Comparison of ENCODE assay signal across 8 cellular contexts in the genomic region with DNA sequence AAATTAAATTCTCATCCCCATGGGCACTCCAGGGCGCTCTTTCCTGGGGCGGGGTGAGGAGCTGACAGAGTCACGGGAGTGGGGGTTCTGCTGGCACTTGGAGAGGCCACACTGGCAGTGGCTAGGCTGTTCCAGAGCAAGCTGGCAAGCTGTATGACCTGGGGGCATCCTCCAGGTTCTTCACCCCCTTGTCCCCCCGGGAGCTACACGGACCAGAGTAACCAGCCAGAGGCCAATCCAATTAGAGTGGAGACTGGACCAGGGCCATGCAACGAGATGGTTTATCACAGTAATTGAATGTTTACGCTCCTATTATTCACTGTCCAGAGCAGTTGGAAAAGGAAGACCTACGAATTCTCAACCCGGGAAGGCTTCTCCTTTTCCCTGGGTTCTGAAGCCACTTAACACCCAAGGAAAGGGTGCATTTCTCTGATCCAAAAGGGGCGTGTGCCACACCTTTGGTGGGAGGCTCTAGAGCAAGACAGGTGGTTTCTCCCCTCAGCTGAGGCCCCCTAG. TPM values are rescaled to one million over a fixed set of nuclear protein-coding genes. Genes with fewer than 3 reads are reported as not detected.
DNase-seq lines count a peak whose midpoint lies in the region; ATAC-seq, FAIRE-seq and TF ChIP-seq lines count a peak whose summit lies in the region.

No MANE protein-coding gene starts in this region.

- H4K5ac ChIP-seq in H9 (ENCODE audit: insufficient read length, low read depth, low read length), result no peak overlapping the region

- no peak overlapping the region for H4K8ac ChIP-seq in H9 (replicated peaks; ENCODE audit: insufficient read length, low read depth, low read length)

- H3K27me3 Mint-ChIP-seq in H9 (ENCODE audit: low read depth), result peaks cover 38% of the 10 kb centered on the region

- H4K20me1 ChIP-seq in H9 (ENCODE audit: control insufficient read depth, insufficient read depth, insufficient read length), result peaks cover 2% of the 10 kb centered on the region

- no peak overlapping the region for H3K4ac ChIP-seq in H9 (ENCODE audit: low read depth, low read length)

- no peaks in the 10 kb centered on the region for H3K79me2 ChIP-seq in H9 (ENCODE audit: insufficient read depth, low read length)

- DNase-seq in H9 (no peak), foreskin fibroblast (no peak), small intestine (no peak), HPDE6-E6E7 (ENCODE audit: extremely low spot score) (no peak), NCI-H2107 treated with DMSO at 0.1 percent for 48 hours (lab: John Stamatoyannopoulos, UW; ENCODE audit: unreplicated experiment) (no peak)
- no peak for DNase-seq in activated CD4-positive, CD25-positive, alpha-beta regulatory T cell treated with anti-CD3 and anti-CD28 coated beads, Interleukin-2, amount 50 U/mL, for 72 hours

- no peak overlapping the region; a peak in 1 of 7 replicates for H3K27ac Mint-ChIP-seq in H9

- H3K4me3 Mint-ChIP-seq in H9, result peak overlapping the region; percentile 65 to 80; a peak in 4 of 5 replicates

- no peaks in the 10 kb centered on the region for H3K36me3 Mint-ChIP-seq in H9 (ENCODE audit: insufficient read depth in 1 of 3, low read depth in 3 of 3)

- no peak overlapping the region for H3K9ac ChIP-seq in H9 (ENCODE audit: extremely low read depth, insufficient read length, low read length)

- H2BK12ac ChIP-seq in H9 (ENCODE audit: insufficient read length, low read depth, low read length), result no peak overlapping the region

- no peaks in the 10 kb centered on the region; a peak in 1 of 5 replicates for H3K9me3 Mint-ChIP-seq in H9

- TF ChIP-seq CTCF in H9 (conservative IDR thresholded peaks at IDR 0.05) (no peak), VCaP (conservative IDR thresholded peaks at IDR 0.05) (no peak), foreskin fibroblast (IDR thresholded peaks at IDR 0.05; ENCODE audit: low read depth, low read length) (no peak)

- H3K4me1 Mint-ChIP-seq in H9, result peaks cover 40 to 64% of the 10 kb centered on the region in 2 experiments

- H2BK20ac ChIP-seq in H9 (ENCODE audit: low read depth, low read length, poor library complexity, severe bottlenecking), result no peak overlapping the region

- no CpG with 5 or more reads among the region's 10 CpGs for WGBS in H9 (ENCODE audit: extremely low coverage, insufficient read length, low lambda C conversion rate)
- 42 to 47% (median 46%) methylated on average over 10 of the region's 10 CpGs for WGBS in small intestine, 3 donors

- H3K23me2 ChIP-seq in H9 (ENCODE audit: insufficient read length, low read depth, low read length, poor library complexity, severe bottlenecking), result peaks cover 14% of the 10 kb centered on the region

- no peak overlapping the region for H3K56ac ChIP-seq in H9 (ENCODE audit: insufficient read length, low read depth, low read length)

- H3T11ph ChIP-seq in H9 (ENCODE audit: low read length), result no peak overlapping the region

- no peak overlapping the region for H3K4me2 ChIP-seq in H9 (ENCODE audit: insufficient read depth, insufficient read length, low read length)

- no peak overlapping the region for H2AK5ac ChIP-seq in H9 (ENCODE audit: insufficient read length, low read length)

- H2AFZ ChIP-seq in H9 (ENCODE audit: low read length), result no peak overlapping the region

- no peak for ATAC-seq in GM18861 (IDR thresholded peaks at IDR 0.05; ENCODE audit: unreplicated experiment)

- H4K91ac ChIP-seq in H9 (ENCODE audit: insufficient read length, low read depth, low read length), result no peak overlapping the region

- no peak for FAIRE-seq in small intestine (lab: Jason Lieb, UNC)

- H3K4me3 ChIP-seq in foreskin fibroblast (ENCODE audit: low read depth in 1 of 2, low read length in 2 of 2), result peak overlapping the region; percentile 76 to 80
- peak overlapping the region; percentile 27 to 88 for H3K4me3 ChIP-seq in small intestine (ENCODE audit: low read depth in 1 of 2, low read length in 2 of 2)

- no peak overlapping the region for H3K14ac ChIP-seq in H9 (ENCODE audit: insufficient read depth, low read length)

- H3K27me3 ChIP-seq in H9 (ENCODE audit: insufficient read depth, low read length) (no peaks in the 10 kb centered on the region; the same call in 1 of the 2 replicates), small intestine (ENCODE audit: control insufficient read depth in 2 of 2, insufficient read depth in 2 of 2, low read length in 2 of 2) (no peaks in the 10 kb centered on the region)

- H3K27ac ChIP-seq in H9 (ENCODE audit: insufficient read length, low read depth, low read length), result no peak overlapping the region
- H3K27ac ChIP-seq in VCaP, result peak overlapping the region; percentile 97
- peak overlapping the region; percentile 91 to 97 for H3K27ac ChIP-seq in small intestine (ENCODE audit: low read depth in 1 of 2, low read length in 1 of 2)

- H2BK5ac ChIP-seq in H9 (ENCODE audit: insufficient read length, low read length), result no peak overlapping the region

- H3K79me1 ChIP-seq in H9 (ENCODE audit: insufficient read depth, low read depth, low read length, poor library complexity, severe bottlenecking), result no peaks in the 10 kb centered on the region

- no peak overlapping the region for H3K18ac ChIP-seq in H9 (ENCODE audit: insufficient read length, low read depth, low read length)

- no peaks in the 10 kb centered on the region for H3K9me3 ChIP-seq in H9 (ENCODE audit: control insufficient read depth, low read depth, low read length)
- H3K9me3 ChIP-seq in small intestine (ENCODE audit: control insufficient read depth, low read depth), result no peaks in the 10 kb centered on the region

- no peak overlapping the region for H2BK120ac ChIP-seq in H9 (ENCODE audit: low read depth, low read length, poor library complexity, severe bottlenecking)

- H3K4me1 ChIP-seq in H9 (ENCODE audit: insufficient read depth, low read length) (peaks cover 3% of the 10 kb centered on the region; the same call in 1 of the 2 replicates), small intestine (ENCODE audit: control insufficient read depth in 2 of 2, insufficient read depth in 1 of 2, low read depth in 1 of 2, low read length in 1 of 2) (peaks cover 18 to 68% of the 10 kb centered on the region in 2 donors)

- H3K36me3 ChIP-seq in small intestine (ENCODE audit: control insufficient read depth in 2 of 2, insufficient read depth in 2 of 2, low read length in 2 of 2), result no peaks in the 10 kb centered on the region

- H3K23ac ChIP-seq in H9 (ENCODE audit: insufficient read length, low read depth, low read length), result no peak overlapping the region

- no peak overlapping the region for H2BK15ac ChIP-seq in H9 (ENCODE audit: low read depth, low read length)

RNA-seq across cellular contexts. Expression of a gene that starts 43.8 kb away (rescaled TPM):
- total RNA-seq in H9 (2021), result 56.1 and 58.0 TPM in 2 replicates
- polyA plus RNA-seq in small intestine, result 10 to 100 TPM; 10.8 to 23.5 (median 17.0) TPM
